Comparison of ENCODE assay signal across 1 cellular context in genomic region chr4:25852105-25852504, GRCh38.
TF ChIP-seq lines count a peak whose summit lies in the region.

No MANE protein-coding gene starts in this region.

TF ChIP-seq in HepG2, 621 proteins besides CTCF, POLR2A, EP300 and RAD21:
- TF ChIP-seq AGO1 (IDR thresholded peaks at IDR 0.05; ENCODE audit: low read depth, low read length, poor library complexity, severe bottlenecking) (no peak), MXI1 (IDR thresholded peaks at IDR 0.05; ENCODE audit: borderline replicate concordance, low read depth, low read length) (no peak)
